Comparison of ENCODE assay signal across 34 cellular contexts in genomic region chr1:242966892-242967291, GRCh38.
"Had no signal": no experiment of that assay in that cellular context is flagged by ENCODE, and none has a peak within 500 bp of the region (broad histone marks: within the 10 kb centered on the region; RNA-seq: fewer than 3 reads in every experiment).

No MANE protein-coding gene starts in this region.

- H3K27me3 ChIP-seq: adrenal gland, ascending aorta, body of pancreas, brain microvascular endothelial cell, breast epithelium, cardiac muscle cell had no signal

- H3K36me3 ChIP-seq: adrenal gland, ascending aorta, brain microvascular endothelial cell, breast epithelium, cardiac muscle cell had no signal

- FAIRE-seq: astrocyte, bronchial epithelial cell had no signal

- H3K27ac ChIP-seq: adrenal gland, ascending aorta, body of pancreas, brain microvascular endothelial cell, breast epithelium, cardiac muscle cell had no signal

- H3K4me1 ChIP-seq: adrenal gland, ascending aorta, body of pancreas, breast epithelium had no signal

- DNase-seq: activated effector memory CD4-positive, alpha-beta T cell treated with anti-CD3 and anti-CD28 coated beads, Interleukin-2, amount 50 U/mL, for 16 hours; activated effector memory CD4-positive, alpha-beta T cell treated with Interleukin-2 at 50 U/mL for 16 hours; activated gamma-delta T cell; activated gamma-delta T cell treated with Interleukin-2 at 50 U/mL for 16 hours; activated naive CD4-positive, alpha-beta T cell; activated naive CD4-positive, alpha-beta T cell treated with anti-CD3 and anti-CD28 coated beads for 36 hours; activated naive CD4-positive, alpha-beta T cell treated with anti-CD3 and anti-CD28 coated beads, Interleukin-2, amount 10 ng/mL, durations not matched to agents 7 days and 5 days; activated naive CD4-positive, alpha-beta T cell treated with anti-CD3 and anti-CD28 coated beads, Interleukin-2, amount 50 U/mL, for 16 hours; activated naive CD4-positive, alpha-beta T cell treated with Interleukin-2 at 50 U/mL for 16 hours; activated naive CD8-positive, alpha-beta T cell treated with anti-CD3 and anti-CD28 coated beads for 36 hours; activated naive CD8-positive, alpha-beta T cell treated with anti-CD3 and anti-CD28 coated beads, Interleukin-2, amount 10 ng/mL, durations not matched to agents 7 days and 5 days; activated naive CD8-positive, alpha-beta T cell treated with anti-CD3 and anti-CD28 coated beads, Interleukin-2, amount 50 U/mL, for 24 hours; activated T-cell treated with anti-CD3 and anti-CD28 coated beads, Interleukin-2, amount 50 U/mL, for 1 hour; activated T-cell treated with anti-CD3 and anti-CD28 coated beads, Interleukin-2, amount 50 U/mL, for 24 hours; activated T-cell treated with anti-CD3 and anti-CD28 coated beads, Interleukin-2, amount 50 U/mL, for 4 hours; activated T-cell treated with anti-CD3 and anti-CD28 coated beads, Interleukin-2, amount 50 U/mL, for 48 hours; activated T-cell treated with anti-CD3 and anti-CD28 coated beads, Interleukin-2, amount 50 U/mL, for 72 hours; adrenal gland; amniotic stem cell; amygdala; anterior cingulate cortex; aorta; body of pancreas; brain microvascular endothelial cell; caudate nucleus; central memory CD4-positive, alpha-beta T cell; cerebellar nuclear complex had no signal

- ATAC-seq: activated naive CD4-positive, alpha-beta T cell treated with anti-CD3 and anti-CD28 coated beads, Interleukin-2, amount 50 U/mL, for 72 hours; activated naive CD8-positive, alpha-beta T cell treated with anti-CD3 and anti-CD28 coated beads, Interleukin-2, amount 50 U/mL, for 24 hours; activated T-cell treated with anti-CD3 and anti-CD28 coated beads, Interleukin-2, amount 50 U/mL, for 4 hours; activated T-cell treated with anti-CD3 and anti-CD28 coated beads, Interleukin-2, amount 50 U/mL, for 72 hours; activated T-helper 17 cell treated with anti-CD3 and anti-CD28 coated beads, Interleukin-2, amount 50 U/mL, for 72 hours; body of pancreas had no signal

- H3K4me3 ChIP-seq: adrenal gland, ascending aorta, body of pancreas, breast epithelium, cardiac muscle cell had no signal

- H3K9me3 ChIP-seq: adrenal gland, ascending aorta had no signal
